ENCODE assay signal across 11 cellular contexts in the genomic region with DNA sequence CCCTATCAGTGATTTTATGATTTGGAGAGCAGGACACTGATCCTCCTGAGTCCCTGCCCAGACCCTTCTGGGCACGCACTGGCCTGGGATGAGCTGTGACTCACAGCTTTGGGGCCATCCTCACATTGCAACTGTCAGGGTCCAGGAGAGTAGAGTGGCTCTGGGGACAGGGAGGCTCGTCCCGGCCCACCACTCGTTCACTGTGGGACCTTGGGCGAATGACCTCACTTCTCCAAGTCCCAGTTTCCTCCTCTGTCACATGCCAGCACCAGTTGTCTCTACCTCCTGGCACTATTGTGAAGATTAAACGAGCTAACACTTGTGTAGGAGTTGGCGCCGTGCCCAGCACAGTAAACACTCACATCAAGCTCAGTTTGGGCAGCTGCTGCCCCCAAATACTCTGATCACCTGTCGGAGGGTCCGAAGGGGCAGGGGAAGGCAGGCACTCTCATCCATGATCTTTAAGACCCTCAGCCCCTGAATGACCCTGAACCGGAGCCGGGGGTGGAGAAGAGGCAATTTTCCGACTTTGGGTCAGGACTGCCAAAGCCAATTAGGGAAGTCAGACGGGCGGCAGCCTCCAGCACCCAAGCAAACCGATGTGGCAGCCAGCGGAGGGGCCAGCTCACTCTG.
A peak's percentile ranks its signal among the peaks of the same experiment; 100 is the strongest.
DNase-seq lines count a peak whose midpoint lies in the region; ATAC-seq, FAIRE-seq and TF ChIP-seq lines count a peak whose summit lies in the region.
"Had no signal": no experiment of that assay in that cellular context is flagged by ENCODE, and none has a peak within 500 bp of the region (broad histone marks: within the 10 kb centered on the region; RNA-seq: fewer than 3 reads in every experiment).

No MANE protein-coding gene starts in this region.

- H3K9me3 ChIP-seq in endothelial cell of umbilical vein (replicated peaks; ENCODE audit: control insufficient read depth, insufficient read depth, low read length) = no peaks in the 10 kb centered on the region
- no peaks in the 10 kb centered on the region for H3K9me3 ChIP-seq in smooth muscle cell (replicated peaks; ENCODE audit: low read depth)
- H3K9me3 ChIP-seq in uterus = no peaks in the 10 kb centered on the region

- dilution Hi-C loops in endothelial cell of umbilical vein (cut with MboI; ENCODE audit: extremely low pct_ligation_motif_present, low sequenced_read_pairs) = no loop called here

- H3K27me3 ChIP-seq in endothelial cell of umbilical vein (ENCODE audit: control insufficient read depth in 2 of 2, insufficient read depth in 2 of 2, low read length in 2 of 2) (no peaks in the 10 kb centered on the region), smooth muscle cell (ENCODE audit: low read depth) (no peaks in the 10 kb centered on the region), uterus (no peaks in the 10 kb centered on the region)

- H3F3A ChIP-seq in smooth muscle cell (ENCODE audit: low read depth) = peaks cover 42% of the 10 kb centered on the region

- H3K79me2 ChIP-seq in endothelial cell of umbilical vein (ENCODE audit: control insufficient read depth, insufficient read depth, low read length) = no peaks in the 10 kb centered on the region
- H3K79me2 ChIP-seq in smooth muscle cell (ENCODE audit: low read depth) = no peaks in the 10 kb centered on the region

- DNase-seq in LNCaP clone FGC (ENCODE audit: low read depth) = peak; percentile 2
- peak; percentile 63 to 89 for DNase-seq in NCI-H446 (lab: John Stamatoyannopoulos, UW)
- peak; percentile 12 for DNase-seq in endothelial cell of umbilical vein (ENCODE audit: low read depth, low spot score)
- no peak for DNase-seq in smooth muscle cell (lab: John Stamatoyannopoulos, UW; ENCODE audit: unreplicated experiment)
- no peak for DNase-seq in effector CD4-positive, alpha-beta T cell
- DNase-seq in uterus = no peak
- DNase-seq: activated B cell treated with CpG ODN at 0.5 μM for 24 hours; activated naive CD8-positive, alpha-beta T cell treated with anti-CD3 and anti-CD28 coated beads for 36 hours; stimulated activated CD4-positive, alpha-beta T cell treated with anti-CD3 and anti-CD28 coated beads, Interleukin-1b, Interleukin-23, amount 100 ng/mL, for 48 hours had no signal

- H2AFZ ChIP-seq in endothelial cell of umbilical vein (ENCODE audit: low read depth, low read length) = no peak overlapping the region
- H2AFZ ChIP-seq in smooth muscle cell (ENCODE audit: low read depth) = no peak overlapping the region

- peaks cover 15% of the 10 kb centered on the region for H3K4me1 ChIP-seq in endothelial cell of umbilical vein (ENCODE audit: control insufficient read depth, extremely low read depth, insufficient read depth, low read length)
- peaks cover 20% of the 10 kb centered on the region for H3K4me1 ChIP-seq in smooth muscle cell (ENCODE audit: low read depth)
- peaks cover 0 to 1% of the 10 kb centered on the region in 2 donors for H3K4me1 ChIP-seq in uterus

- intact Hi-C loops in endothelial cell of umbilical vein (cut with micrococcal nuclease) (no loop called here), uterus (cut with DNase I; ENCODE audit: low total_unique reads) (no loop called here)

- H4K20me1 ChIP-seq in endothelial cell of umbilical vein (replicated peaks; ENCODE audit: control insufficient read depth, extremely low read depth, insufficient read depth, low read length) = no peaks in the 10 kb centered on the region
- H4K20me1 ChIP-seq in smooth muscle cell (ENCODE audit: low read depth) = no peaks in the 10 kb centered on the region

- H3K27ac ChIP-seq in endothelial cell of umbilical vein (ENCODE audit: insufficient read depth, low read depth, low read length) (no peak overlapping the region), smooth muscle cell (ENCODE audit: low read depth) (peak overlapping the region; percentile 98), uterus (no peak overlapping the region)

- H3K36me3 ChIP-seq in endothelial cell of umbilical vein (ENCODE audit: control insufficient read depth in 2 of 2, extremely low read depth in 1 of 2, insufficient read depth in 2 of 2, low read length in 2 of 2) (no peaks in the 10 kb centered on the region), smooth muscle cell (ENCODE audit: low read depth) (no peaks in the 10 kb centered on the region), uterus (no peaks in the 10 kb centered on the region)

- H3K4me2 ChIP-seq in endothelial cell of umbilical vein (ENCODE audit: insufficient read depth, low read length) (no peak overlapping the region), smooth muscle cell (peak overlapping the region; percentile 73)

- ATAC-seq in GM19395 (IDR thresholded peaks at IDR 0.05; ENCODE audit: unreplicated experiment) = no peak
- no peak for ATAC-seq in HG02885 (IDR thresholded peaks at IDR 0.05; ENCODE audit: poor library complexity, unreplicated experiment)

- POLR2A ChIA-PET in endothelial cell of umbilical vein (lab: Charles Lee) = no interaction called here

- H3K9me1 ChIP-seq in endothelial cell of umbilical vein (replicated peaks; ENCODE audit: control insufficient read depth, extremely low read depth, insufficient read depth, low read length) = no peaks in the 10 kb centered on the region

- H3K9ac ChIP-seq in endothelial cell of umbilical vein (replicated peaks; ENCODE audit: extremely low read depth, insufficient read depth, low read length) (no peak overlapping the region), smooth muscle cell (ENCODE audit: low read depth) (peak overlapping the region; percentile 91)

- CTCF ChIA-PET in endothelial cell of umbilical vein (lab: Charles Lee) = no interaction called here

- TF ChIP-seq POLR2A in endothelial cell of umbilical vein (IDR thresholded peaks at IDR 0.05; ENCODE audit: low read depth, low read length) = no peak
- TF ChIP-seq POLR2A in uterus (IDR thresholded peaks at IDR 0.05) = no peak

- H3K4me3 ChIP-seq in LNCaP clone FGC (ENCODE audit: low read depth, low read length) (no peak overlapping the region), endothelial cell of umbilical vein (replicated peaks in 1 of 3; ENCODE audit: insufficient read depth in 1 of 3, low read depth in 1 of 3, low read length in 3 of 3) (no peak overlapping the region), smooth muscle cell (no peak overlapping the region), uterus (no peak overlapping the region)

- FAIRE-seq in endothelial cell of umbilical vein (lab: Jason Lieb, UNC) = no peak

- 43% methylated on average over 17 of the region's 17 CpGs for WGBS in smooth muscle cell (ENCODE audit: low lambda C conversion rate)

- no TSS peak for BruUV-seq in endothelial cell of umbilical vein (replicated peaks; lab: Mats Ljungman, UMichigan)

- TF ChIP-seq CTCF in LNCaP clone FGC (IDR thresholded peaks at IDR 0.05; ENCODE audit: control insufficient read depth, extremely low read depth, insufficient read depth) = no peak
- TF ChIP-seq CTCF in endothelial cell of umbilical vein (IDR thresholded peaks at IDR 0.05; ENCODE audit: extremely low read depth in 1 of 2, insufficient read depth in 1 of 2, low read depth in 1 of 2, low read length in 2 of 2) = no peak
- no peak for TF ChIP-seq CTCF in smooth muscle cell (IDR thresholded peaks at IDR 0.05; ENCODE audit: borderline replicate concordance, insufficient read depth, poor library complexity, severe bottlenecking)
- TF ChIP-seq CTCF in uterus (IDR thresholded peaks at IDR 0.05) = no peak

TF ChIP-seq in endothelial cell of umbilical vein, 7 proteins besides CTCF, POLR2A, EP300 and RAD21:
- TF ChIP-seq MAX (IDR thresholded peaks at IDR 0.05; ENCODE audit: insufficient read depth, insufficient read length) = no peak
TF ChIP-seq in endothelial cell of umbilical vein: peak in this region for 0.

Comparison
In these comparisons a context has a peak if more than half of its experiments do, and no peak if none do; other contexts are left out.
1. DNase-seq: peak in LNCaP clone FGC (single experiment), NCI-H446 (2 of 2) and endothelial cell of umbilical vein (single experiment); none in smooth muscle cell (single experiment), effector CD4-positive, alpha-beta T cell (single experiment) and uterus (0 of 2).